ENCODE assay signal across 17 cellular contexts in the genomic region with DNA sequence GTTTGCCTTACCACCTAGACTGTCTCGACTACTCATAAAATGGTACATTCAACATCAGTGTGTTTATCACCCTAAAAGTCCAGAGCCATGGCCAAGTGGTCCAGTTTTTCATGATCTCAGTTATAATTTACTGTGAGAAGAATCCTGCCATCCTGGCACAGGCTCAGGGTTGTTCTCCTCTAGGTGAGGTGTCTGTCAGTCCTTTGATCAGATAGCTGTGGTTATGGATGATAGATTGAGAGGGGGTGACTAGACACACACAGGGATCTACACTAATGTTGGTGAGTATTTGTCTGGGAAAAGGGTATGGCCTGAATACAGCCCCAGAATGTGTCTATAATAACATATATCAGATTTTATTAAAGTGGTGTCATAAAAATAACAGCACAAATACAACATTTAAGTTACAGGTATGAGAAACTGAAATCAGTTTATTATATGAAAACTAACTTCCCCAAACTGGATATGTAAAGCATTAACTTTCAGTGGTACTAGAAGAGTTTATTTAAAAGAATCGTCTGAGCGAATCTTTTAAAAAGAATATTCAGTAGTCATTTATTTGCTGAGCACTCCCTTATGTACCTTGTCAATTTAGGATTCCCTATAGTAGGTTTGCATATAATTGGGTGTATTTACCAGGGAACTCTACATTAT.
"Had no signal": no experiment of that assay in that cellular context is flagged by ENCODE, and none has a peak within 500 bp of the region (broad histone marks: within the 10 kb centered on the region; RNA-seq: fewer than 3 reads in every experiment).

No MANE protein-coding gene starts in this region.

- H3K4me3 Mint-ChIP-seq: activated naive CD4-positive, alpha-beta T cell treated with anti-CD3 and anti-CD28 coated beads for 36 hours; activated T-helper 17 cell treated with anti-CD3 and anti-CD28 coated beads, Interleukin-2, amount 50 U/mL, for 72 hours; T-helper 2 cell treated with Interferon-gamma antibody and Interleukin-4, amounts not matched to agents 5 μg/mL and 100 μg/mL, for 36 hours had no signal

- H3K27me3 ChIP-seq: gastroesophageal sphincter, heart right ventricle, neutrophil, tibial nerve, vagina had no signal

- H3K27me3 Mint-ChIP-seq: activated T-helper 17 cell treated with anti-CD3 and anti-CD28 coated beads, Interleukin-2, amount 50 U/mL, for 72 hours had no signal

- H3K36me3 ChIP-seq: vagina had no signal

- FAIRE-seq: astrocyte had no signal

- H3K27ac ChIP-seq: gastroesophageal sphincter, heart right ventricle, neutrophil, tibial nerve, vagina had no signal

- ATAC-seq: activated CD4-positive, CD25-positive, alpha-beta regulatory T cell treated with anti-CD3 and anti-CD28 coated beads, Interleukin-2, amount 50 U/mL, for 24 hours; activated T-helper 17 cell treated with anti-CD3 and anti-CD28 coated beads, Interleukin-2, amount 50 U/mL, for 72 hours; gastroesophageal sphincter; heart right ventricle had no signal

- H3K4me3 ChIP-seq: gastroesophageal sphincter, heart right ventricle, lung, tibial nerve, vagina had no signal

- DNase-seq: activated naive CD4-positive, alpha-beta T cell treated with anti-CD3 and anti-CD28 coated beads for 36 hours; heart right ventricle; midbrain; posterior cingulate gyrus; retina; stimulated activated CD4-positive, alpha-beta T cell treated with anti-CD3 and anti-CD28 coated beads, Interleukin-2, amount 100 ng/mL, for 48 hours; stimulated activated naive CD4-positive, alpha-beta T cell treated with Interleukin-2 at 50 U/mL for 16 hours; substantia nigra had no signal

- H3K4me1 ChIP-seq: gastroesophageal sphincter, vagina had no signal

- H3K9me3 ChIP-seq: neutrophil, vagina had no signal

- H3K27ac Mint-ChIP-seq: activated naive CD4-positive, alpha-beta T cell treated with anti-CD3 and anti-CD28 coated beads for 36 hours; activated T-helper 17 cell treated with anti-CD3 and anti-CD28 coated beads, Interleukin-2, amount 50 U/mL, for 72 hours; T-helper 2 cell treated with Interferon-gamma antibody and Interleukin-4, amounts not matched to agents 5 μg/mL and 100 μg/mL, for 36 hours had no signal
